In the genomic region with DNA sequence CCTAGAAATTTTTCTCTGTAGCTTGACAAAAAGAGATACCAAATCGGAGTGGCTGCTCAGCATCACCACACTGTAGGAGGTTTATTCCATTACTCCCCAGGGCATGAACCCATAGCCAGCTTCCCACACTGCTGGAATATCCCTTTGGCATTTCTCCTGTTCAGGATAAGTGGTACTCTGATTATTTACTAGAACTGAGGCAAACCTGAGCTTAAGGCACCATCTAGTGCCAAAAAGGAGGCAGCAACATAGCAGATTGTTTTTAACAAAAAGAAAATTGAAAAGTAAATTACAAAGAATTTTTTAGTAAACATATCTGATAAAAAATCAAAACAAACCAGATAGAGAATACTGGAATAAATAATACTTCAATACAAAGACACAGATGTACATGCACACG, we compare ENCODE assay signal across 13 cellular contexts.
DNase-seq lines count a peak whose midpoint lies in the region; ATAC-seq and TF ChIP-seq lines count a peak whose summit lies in the region.
"Had no signal": no experiment of that assay in that cellular context is flagged by ENCODE, and none has a peak within 500 bp of the region (broad histone marks: within the 10 kb centered on the region; RNA-seq: fewer than 3 reads in every experiment).

No MANE protein-coding gene starts in this region.

- H3K27me3 ChIP-seq in heart left ventricle (no peaks in the 10 kb centered on the region), upper lobe of right lung (no peaks in the 10 kb centered on the region)
- H3K27me3 ChIP-seq: SJSA1 had no signal

- peak in 1 of 4 donors; percentile 47 for ATAC-seq in heart left ventricle
- no peak for ATAC-seq in Right ventricle myocardium inferior
- no peak for ATAC-seq in upper lobe of right lung
- ATAC-seq in HG03469 (IDR thresholded peaks at IDR 0.05; ENCODE audit: unreplicated experiment), result no peak

- H3K4me1 Mint-ChIP-seq in activated naive CD4-positive, alpha-beta T cell treated with anti-CD3 and anti-CD28 coated beads, Interleukin-2, amount 10 ng/mL, durations not matched to agents 7 days and 5 days, result no peaks in the 10 kb centered on the region
- H3K4me1 Mint-ChIP-seq: activated CD4-positive, alpha-beta T cell treated with anti-CD3 and anti-CD28 coated beads, Interleukin-2, amount 10 ng/mL, durations not matched to agents 24 days and 14 days; CD4-positive, CD25-positive, alpha-beta regulatory T cell had no signal

- peaks cover 0 to 28% (median 9%) of the 10 kb centered on the region in 12 donors for H3K9me3 ChIP-seq in heart left ventricle
- no peaks in the 10 kb centered on the region for H3K9me3 ChIP-seq in upper lobe of right lung
- H3K9me3 ChIP-seq: SJSA1 had no signal

- H3K9me3 Mint-ChIP-seq in activated naive CD4-positive, alpha-beta T cell treated with anti-CD3 and anti-CD28 coated beads, Interleukin-2, amount 10 ng/mL, durations not matched to agents 7 days and 5 days, result peaks cover 11% of the 10 kb centered on the region
- H3K9me3 Mint-ChIP-seq: activated CD4-positive, alpha-beta T cell treated with anti-CD3 and anti-CD28 coated beads, Interleukin-2, amount 10 ng/mL, durations not matched to agents 24 days and 14 days had no signal

- DNase-seq in heart left ventricle, result no peak
- no peak for DNase-seq in Right ventricle myocardium inferior (ENCODE audit: missing footprints)
- peak; percentile 24 for DNase-seq in fibroblast of the conjunctiva (ENCODE audit: low read depth)
- DNase-seq in upper lobe of right lung, result no peak
- DNase-seq in activated naive CD4-positive, alpha-beta T cell treated with anti-CD3 and anti-CD28 coated beads, Interleukin-2, amount 10 ng/mL, durations not matched to agents 7 days and 5 days, result no peak
- DNase-seq in NCI-H82 (lab: John Stamatoyannopoulos, UW), result no peak
- DNase-seq: activated CD4-positive, alpha-beta T cell treated with anti-CD3 and anti-CD28 coated beads, Interleukin-2, amount 10 ng/mL, durations not matched to agents 24 days and 14 days; activated naive CD4-positive, alpha-beta T cell treated with anti-CD3 and anti-CD28 coated beads for 36 hours; CD4-positive, CD25-positive, alpha-beta regulatory T cell; left cardiac atrium had no signal

- 85 to 93% (median 91%) methylated on average over 2 of the region's 2 CpGs for WGBS in heart left ventricle, 4 donors

- CTCF ChIA-PET in activated naive CD4-positive, alpha-beta T cell treated with anti-CD3 and anti-CD28 coated beads, Interleukin-2, amount 10 ng/mL, durations not matched to agents 7 days and 5 days (lab: Charles Lee), result no interaction called here

- H3K27ac ChIP-seq in heart left ventricle (no peak overlapping the region), upper lobe of right lung (no peak overlapping the region)
- H3K27ac ChIP-seq: SJSA1 had no signal

- H3K4me1 ChIP-seq in heart left ventricle (no peaks in the 10 kb centered on the region), upper lobe of right lung (no peaks in the 10 kb centered on the region)
- H3K4me1 ChIP-seq: SJSA1 had no signal

- no peaks in the 10 kb centered on the region for H3K27me3 Mint-ChIP-seq in activated naive CD4-positive, alpha-beta T cell treated with anti-CD3 and anti-CD28 coated beads, Interleukin-2, amount 10 ng/mL, durations not matched to agents 7 days and 5 days
- H3K27me3 Mint-ChIP-seq: CD4-positive, CD25-positive, alpha-beta regulatory T cell had no signal

- H3K36me3 Mint-ChIP-seq in activated naive CD4-positive, alpha-beta T cell treated with anti-CD3 and anti-CD28 coated beads, Interleukin-2, amount 10 ng/mL, durations not matched to agents 7 days and 5 days, result peaks cover 2% of the 10 kb centered on the region

- no peaks in the 10 kb centered on the region for H3K36me3 ChIP-seq in heart left ventricle
- no peaks in the 10 kb centered on the region for H3K36me3 ChIP-seq in upper lobe of right lung
- H3K36me3 ChIP-seq: SJSA1 had no signal

- no peak overlapping the region for H3K27ac Mint-ChIP-seq in activated naive CD4-positive, alpha-beta T cell treated with anti-CD3 and anti-CD28 coated beads, Interleukin-2, amount 10 ng/mL, durations not matched to agents 7 days and 5 days
- H3K27ac Mint-ChIP-seq: activated CD4-positive, alpha-beta T cell treated with anti-CD3 and anti-CD28 coated beads, Interleukin-2, amount 10 ng/mL, durations not matched to agents 24 days and 14 days; activated naive CD4-positive, alpha-beta T cell treated with anti-CD3 and anti-CD28 coated beads for 36 hours had no signal

- peak in 10 of 12 donors; percentile 15 to 64 (median 44) for TF ChIP-seq CTCF in heart left ventricle (IDR thresholded peaks at IDR 0.05)
- peak; percentile 36; the same call in 1 of the 2 replicates for TF ChIP-seq CTCF in WI38 (IDR thresholded peaks at IDR 0.05; ENCODE audit: low read depth, low read length)
- TF ChIP-seq CTCF in upper lobe of right lung (IDR thresholded peaks at IDR 0.05), result peak; percentile 38

- intact Hi-C loops in heart left ventricle (cut with DNase I), result loop anchor here in 6 of 10 donors (5.0 to 10.0 kb wide), 4 partner anchors 563 to 625 kb away; no protein-coding TSS in a partner anchor
- intact Hi-C loops in Right ventricle myocardium inferior (cut with DNase I), result loop anchor here (5.0 kb wide), 2 partner anchors 563 to 623 kb away; no protein-coding TSS in a partner anchor
- intact Hi-C loops in upper lobe of right lung (cut with DNase I), result no loop called here

- H3K4me3 ChIP-seq in heart left ventricle, result no peak overlapping the region
- no peak overlapping the region for H3K4me3 ChIP-seq in WI38 (ENCODE audit: low read depth, low read length)
- no peak overlapping the region for H3K4me3 ChIP-seq in upper lobe of right lung
- H3K4me3 ChIP-seq: SJSA1 had no signal

- H3K4me3 Mint-ChIP-seq in activated naive CD4-positive, alpha-beta T cell treated with anti-CD3 and anti-CD28 coated beads, Interleukin-2, amount 10 ng/mL, durations not matched to agents 7 days and 5 days, result no peak overlapping the region
- H3K4me3 Mint-ChIP-seq: activated CD4-positive, alpha-beta T cell treated with anti-CD3 and anti-CD28 coated beads, Interleukin-2, amount 10 ng/mL, durations not matched to agents 24 days and 14 days; activated naive CD4-positive, alpha-beta T cell treated with anti-CD3 and anti-CD28 coated beads for 36 hours; CD4-positive, CD25-positive, alpha-beta regulatory T cell had no signal

- TF ChIP-seq POLR2A in heart left ventricle (IDR thresholded peaks at IDR 0.05), result no peak
